In genomic region chr10:14010083-14010551, GRCh38 we compare ENCODE assay signal across 9 cellular contexts.
DNase-seq lines count a peak whose midpoint lies in the region; ATAC-seq and TF ChIP-seq lines count a peak whose summit lies in the region.
"Had no signal": no experiment of that assay in that cellular context is flagged by ENCODE, and none has a peak within 500 bp of the region (broad histone marks: within the 10 kb centered on the region; RNA-seq: fewer than 3 reads in every experiment).

No MANE protein-coding gene starts in this region.

- peaks cover 0 to 9% of the 10 kb centered on the region in 2 donors for H3K4me1 ChIP-seq in adrenal gland (replicated peaks in 1 of 2)

- H3K9me3 Mint-ChIP-seq in stimulated activated effector memory CD8-positive, alpha-beta T cell treated with anti-CD3 and anti-CD28 coated beads, Interleukin-12 subunit alpha, Interleukin-12 subunit beta, amount 100 ng/mL, for 72 hours: no peaks in the 10 kb centered on the region

- peak; percentile 13 for DNase-seq in NCI-H748 (lab: John Stamatoyannopoulos, UW; ENCODE audit: unreplicated experiment)
- no peak for DNase-seq in NCI-H748 treated with DMSO at 0.1 percent for 48 hours (lab: John Stamatoyannopoulos, UW)
- DNase-seq in SK-MEL-5 (ENCODE audit: low read depth, low spot score): peak; percentile 56
- DNase-seq in fibroblast of the conjunctiva (ENCODE audit: low read depth): peak; percentile 49
- no peak for DNase-seq in stimulated activated effector memory CD8-positive, alpha-beta T cell treated with anti-CD3 and anti-CD28 coated beads, Interleukin-12 subunit alpha, Interleukin-12 subunit beta, amount 100 ng/mL, for 72 hours (ENCODE audit: low spot score in 2 of 2)
- no peak for DNase-seq in adrenal gland
- DNase-seq in stimulated activated CD4-positive, alpha-beta T cell treated with anti-CD3 and anti-CD28 coated beads, Interleukin-12 subunit alpha, Interleukin-12 subunit beta, amount 100 ng/mL, for 4 hours: no peak

- in situ Hi-C loops in SK-MEL-5 (cut with HindIII; ENCODE audit: low pct_unique_long_range_greater_than_20kb, low sequenced_read_pairs): no loop called here

- H3K27me3 ChIP-seq in adrenal gland: no peaks in the 10 kb centered on the region

- H3K27ac ChIP-seq in adrenal gland: peak overlapping the region in 1 of 5 donors; percentile 22
- H3K27ac ChIP-seq: VCaP had no signal

- intact Hi-C loops in adrenal gland (cut with DNase I): no loop called here

- H3K4me3 ChIP-seq in adrenal gland: peak overlapping the region in 1 of 4 donors; percentile 18

- no peak for TF ChIP-seq POLR2A in adrenal gland (IDR thresholded peaks at IDR 0.05)

- peak overlapping the region; percentile 70 for H3K4me3 Mint-ChIP-seq in stimulated activated effector memory CD8-positive, alpha-beta T cell treated with anti-CD3 and anti-CD28 coated beads, Interleukin-12 subunit alpha, Interleukin-12 subunit beta, amount 100 ng/mL, for 72 hours

- 30 to 39% (median 30%) methylated on average over 6 of the region's 6 CpGs for WGBS in adrenal gland, 4 donors

- no peaks in the 10 kb centered on the region for H3K36me3 Mint-ChIP-seq in stimulated activated effector memory CD8-positive, alpha-beta T cell treated with anti-CD3 and anti-CD28 coated beads, Interleukin-12 subunit alpha, Interleukin-12 subunit beta, amount 100 ng/mL, for 72 hours

- no peaks in the 10 kb centered on the region for H3K9me3 ChIP-seq in adrenal gland (replicated peaks in 1 of 3)

- ATAC-seq in stimulated activated effector memory CD8-positive, alpha-beta T cell treated with anti-CD3 and anti-CD28 coated beads, Interleukin-12 subunit alpha, Interleukin-12 subunit beta, amount 100 ng/mL, for 72 hours: no peak
- ATAC-seq in GM18519 (IDR thresholded peaks at IDR 0.05; ENCODE audit: low FRiP score, unreplicated experiment): no peak

- no peaks in the 10 kb centered on the region for H3K36me3 ChIP-seq in adrenal gland (replicated peaks in 1 of 2)

- no peak for TF ChIP-seq CTCF in adrenal gland (IDR thresholded peaks at IDR 0.05)

- H3K27ac Mint-ChIP-seq in stimulated activated effector memory CD8-positive, alpha-beta T cell treated with anti-CD3 and anti-CD28 coated beads, Interleukin-12 subunit alpha, Interleukin-12 subunit beta, amount 100 ng/mL, for 72 hours: no peak overlapping the region

- peaks cover 32% of the 10 kb centered on the region for H3K4me1 Mint-ChIP-seq in stimulated activated effector memory CD8-positive, alpha-beta T cell treated with anti-CD3 and anti-CD28 coated beads, Interleukin-12 subunit alpha, Interleukin-12 subunit beta, amount 100 ng/mL, for 72 hours

Comparison
In these comparisons a context has a peak if more than half of its experiments do, and no peak if none do; other contexts are left out.
1. DNase-seq: peak in NCI-H748 (single experiment), SK-MEL-5 (single experiment) and fibroblast of the conjunctiva (single experiment); none in NCI-H748 treated with DMSO at 0.1 percent for 48 hours (single experiment), stimulated activated effector memory CD8-positive, alpha-beta T cell treated with anti-CD3 and anti-CD28 coated beads, Interleukin-12 subunit alpha, Interleukin-12 subunit beta, amount 100 ng/mL, for 72 hours (0 of 2), adrenal gland (0 of 7) and stimulated activated CD4-positive, alpha-beta T cell treated with anti-CD3 and anti-CD28 coated beads, Interleukin-12 subunit alpha, Interleukin-12 subunit beta, amount 100 ng/mL, for 4 hours (single experiment).